In the genomic region with DNA sequence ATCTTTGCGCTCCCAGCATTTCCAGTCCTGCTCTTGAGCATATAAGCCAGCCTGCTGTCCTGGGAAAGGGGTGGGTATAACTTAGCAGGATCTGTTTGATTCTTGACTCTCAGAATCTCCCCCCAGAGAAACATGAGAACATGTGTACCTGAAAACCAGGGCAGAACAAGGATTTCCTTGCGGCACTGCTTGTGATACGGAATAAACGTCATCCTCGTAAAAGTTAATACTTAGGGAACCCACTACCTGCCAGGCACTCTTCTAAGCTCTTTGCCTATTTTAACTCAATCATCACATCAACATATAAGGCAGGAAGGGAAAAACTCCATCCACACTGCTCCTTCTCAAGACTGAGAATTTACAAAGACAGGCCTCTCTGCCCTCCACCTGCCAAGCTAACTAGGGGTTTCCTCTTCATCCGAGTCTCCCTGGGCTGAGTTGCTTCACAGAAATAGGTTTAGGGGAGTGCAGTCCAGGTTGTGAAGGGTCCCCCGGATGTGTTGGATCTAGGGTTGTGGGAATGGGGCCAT, we compare ENCODE assay signal across 10 cellular contexts. TPM values are rescaled to one million over a fixed set of nuclear protein-coding genes. Genes with fewer than 3 reads are reported as not detected.
A peak's percentile ranks its signal among the peaks of the same experiment; 100 is the strongest.
DNase-seq lines count a peak whose midpoint lies in the region; ATAC-seq, FAIRE-seq and TF ChIP-seq lines count a peak whose summit lies in the region.
"Had no signal": no experiment of that assay in that cellular context is flagged by ENCODE, and none has a peak within 500 bp of the region (broad histone marks: within the 10 kb centered on the region; RNA-seq: fewer than 3 reads in every experiment).

No MANE protein-coding gene starts in this region.

- H3K9me3 ChIP-seq in A549 (no peaks in the 10 kb centered on the region), mammary epithelial cell (replicated peaks; ENCODE audit: insufficient read depth, low read length) (no peaks in the 10 kb centered on the region), mononuclear cell (ENCODE audit: low read depth, low read length) (no peaks in the 10 kb centered on the region)

- ATAC-seq in A549, result no peak; a peak in 1 of 6 replicates

- 53% methylated on average over 7 of the region's 7 CpGs for WGBS in A549 (ENCODE audit: missing lambda C conversion rate)
- WGBS in mammary epithelial cell (ENCODE audit: low coverage, missing lambda C conversion rate), result 18% methylated on average over 7 of the region's 7 CpGs

- H2AFZ ChIP-seq in mammary epithelial cell (ENCODE audit: low read depth, low read length), result peak overlapping the region; percentile 90

- H3K9ac ChIP-seq in mammary epithelial cell (ENCODE audit: insufficient read depth, low read length), result peak overlapping the region; percentile 50

- no peak for DNase-seq in A549 (ENCODE audit: low read depth in 1 of 2, low spot score in 1 of 2)
- DNase-seq in HL-60 (ENCODE audit: low read depth in 1 of 2, low spot score in 1 of 2), result no peak
- no peak for DNase-seq in mammary epithelial cell
- DNase-seq in NCI-H510A (lab: John Stamatoyannopoulos, UW), result no peak
- no peak for DNase-seq in epidermal melanocyte (ENCODE audit: insufficient read length, low spot score)
- DNase-seq in HUDEP-2 (lab: John Stamatoyannopoulos, UW; ENCODE audit: unreplicated experiment in 76 of 76), result no peak
- DNase-seq in NCI-H2196 (lab: John Stamatoyannopoulos, UW; ENCODE audit: unreplicated experiment), result no peak

- peak overlapping the region; percentile 57 to 99; a peak in 5 of 6 replicates for H3K27ac ChIP-seq in A549
- no peak overlapping the region for H3K27ac ChIP-seq in HL-60 (replicated peaks)
- H3K27ac ChIP-seq in mammary epithelial cell (ENCODE audit: insufficient read depth, low read depth, low read length), result peak overlapping the region; percentile 82

- no TSS peak for BruUV-seq in mammary epithelial cell (replicated peaks; lab: Mats Ljungman, UMichigan)

- in situ Hi-C loops in mammary epithelial cell (cut with MboI; ENCODE audit: low sequenced_read_pairs in 2 of 2), result no loop called here

- H3K4me3 ChIP-seq in A549 (peak overlapping the region; percentile 72), HL-60 (replicated peaks; ENCODE audit: insufficient read depth, low read length) (peak overlapping the region; percentile 92), mammary epithelial cell (replicated peaks in 1 of 3; ENCODE audit: insufficient read depth in 1 of 3, low read depth in 2 of 3, low read length in 3 of 3) (peak overlapping the region; percentile 52 to 77 (median 73)), mononuclear cell (ENCODE audit: low read length) (peak overlapping the region; percentile 78)

- no peaks in the 10 kb centered on the region for H4K20me1 ChIP-seq in mammary epithelial cell (ENCODE audit: insufficient read depth, low read length)

- peak overlapping the region; percentile 79 for H3K4me2 ChIP-seq in A549
- peak overlapping the region; percentile 98 for H3K4me2 ChIP-seq in mammary epithelial cell (ENCODE audit: insufficient read depth, low read depth, low read length)

- H3K4me1 ChIP-seq in A549 (peaks cover 9% of the 10 kb centered on the region; the same call in 1 of the 3 replicates), mammary epithelial cell (ENCODE audit: insufficient read depth, low read length) (peaks cover 13% of the 10 kb centered on the region), mononuclear cell (ENCODE audit: insufficient read depth, low read length) (peaks cover 14% of the 10 kb centered on the region)

- POLR2A ChIA-PET in A549 (lab: Yijun Ruan, JAX), result no interaction called here

- dilution Hi-C loops in mammary epithelial cell (cut with HindIII; ENCODE audit: low sequenced_read_pairs), result loop anchor here (5.0 kb wide), 1 partner anchor 68 kb away; no protein-coding TSS in a partner anchor

- H3K36me3 ChIP-seq in mammary epithelial cell (ENCODE audit: insufficient read depth, low read length), result no peaks in the 10 kb centered on the region

- TF ChIP-seq EP300 in A549 (IDR thresholded peaks at IDR 0.05), result no peak

- CTCF ChIA-PET in A549 (lab: Yijun Ruan, JAX), result interaction anchor here (1.2 kb wide), 1 partner anchor 9 kb away, joined by 4 read pairs; no protein-coding TSS in a partner anchor
- CTCF ChIA-PET in mammary epithelial cell (lab: Charles Lee; ENCODE audit: low non-redundant PET), result no interaction called here

- intact Hi-C loops in mammary epithelial cell (cut with micrococcal nuclease), result loop anchor here (1.0 kb wide), 2 partner anchors 8 to 24 kb away; no protein-coding TSS in a partner anchor

- TF ChIP-seq RAD21 in A549 (conservative IDR thresholded peaks at IDR 0.05 in 1 of 2, IDR thresholded peaks at IDR 0.05 in 1 of 2), result no peak

- no peak for FAIRE-seq in A549 (lab: Jason Lieb, UNC)

- H3K79me2 ChIP-seq in mammary epithelial cell (ENCODE audit: insufficient read depth, low read length), result peaks cover 22% of the 10 kb centered on the region

- H3K27me3 ChIP-seq in HL-60 (ENCODE audit: insufficient read depth, poor library complexity, severe bottlenecking) (no peaks in the 10 kb centered on the region), mammary epithelial cell (ENCODE audit: insufficient read depth, low read length) (no peaks in the 10 kb centered on the region), mononuclear cell (ENCODE audit: insufficient read depth, low read length) (no peaks in the 10 kb centered on the region)

- TF ChIP-seq CTCF in A549 (IDR thresholded peaks at IDR 0.05) (no peak), HL-60 (IDR thresholded peaks at IDR 0.05; ENCODE audit: insufficient read depth, low read length) (no peak), mammary epithelial cell (conservative IDR thresholded peaks at IDR 0.05 in 1 of 2, IDR thresholded peaks at IDR 0.05 in 1 of 2; ENCODE audit: extremely low read depth in 1 of 2, insufficient read depth in 1 of 2, low read depth in 1 of 2, low read length in 2 of 2) (no peak)

- no peak for TF ChIP-seq POLR2A in A549 (IDR thresholded peaks at IDR 0.05; ENCODE audit: low read length)

TF ChIP-seq in A549, 52 proteins besides CTCF, POLR2A, EP300 and RAD21 (continues in another document):
- no peak for TF ChIP-seq HOXB13 (CRISPR knock-in tag; IDR thresholded peaks at IDR 0.05; ENCODE audit: low read depth)
- TF ChIP-seq FOSB (CRISPR knock-in tag; IDR thresholded peaks at IDR 0.05), result no peak
- no peak for TF ChIP-seq BHLHE40 (IDR thresholded peaks at IDR 0.05; ENCODE audit: low read depth, low read length)
- no peak for TF ChIP-seq EHF (CRISPR knock-in tag; IDR thresholded peaks at IDR 0.05)
- TF ChIP-seq HOXB5 (CRISPR knock-in tag; IDR thresholded peaks at IDR 0.05), result no peak
- no peak for TF ChIP-seq FOXS1 (CRISPR knock-in tag; IDR thresholded peaks at IDR 0.05)
- TF ChIP-seq RARB (CRISPR knock-in tag; IDR thresholded peaks at IDR 0.05), result no peak
- TF ChIP-seq, protein P1, sequence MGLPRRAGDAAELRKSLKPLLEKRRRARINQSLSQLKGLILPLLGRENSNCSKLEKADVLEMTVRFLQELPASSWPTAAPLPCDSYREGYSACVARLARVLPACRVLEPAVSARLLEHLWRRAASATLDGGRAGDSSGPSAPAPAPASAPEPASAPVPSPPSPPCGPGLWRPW (IDR thresholded peaks at IDR 0.05), result no peak
- TF ChIP-seq TP53 (CRISPR knock-in tag; IDR thresholded peaks at IDR 0.05), result no peak
- no peak for TF ChIP-seq GATA3 (IDR thresholded peaks at IDR 0.05; ENCODE audit: borderline replicate concordance)
- no peak for TF ChIP-seq MAZ (IDR thresholded peaks at IDR 0.05; ENCODE audit: borderline replicate concordance, low read depth, low read length)

RNA-seq across cellular contexts. Expression of a gene that starts 1.1 kb away (rescaled TPM):
- polyA plus RNA-seq in A549 (2011; rRNA removed), result 2.9 and 3.8 TPM in 2 replicates
- 10.9 and 11.7 TPM in 2 replicates for polyA plus RNA-seq in A549 (2012; cell fraction: cytosol; rRNA removed)
- 14.0 and 16.5 TPM in 2 replicates for polyA plus RNA-seq in A549 (2012; cell fraction: nucleus; rRNA removed)
- 2.9 to 4.2 TPM (median 3.8 TPM) in 3 replicates for polyA plus RNA-seq in A549 (2017; fragmentation: RNase III; extraction: RNeasy Plus Mini Kit Qiagen cat#74134 plus additional on column Dnase treatment)
- 1.8 and 3.9 TPM in 2 replicates for polyA minus RNA-seq in A549 (2011; rRNA and poly(A)+ RNA removed)
- total RNA-seq in mammary epithelial cell, result 1 to 10 TPM; 5.2 to 6.2 TPM
- 10.1 TPM for polyA plus RNA-seq in mammary epithelial cell
- 41.1 TPM for polyA minus RNA-seq in mammary epithelial cell
- total RNA-seq in mononuclear cell, result 3.5 TPM

RNA-seq across cellular contexts. Expression of a gene that starts 23.7 kb away (rescaled TPM):
- polyA plus RNA-seq in A549 (2011; rRNA removed) (0.03 TPM in 1 of 2 replicates, not detected in the other), A549 (2017; fragmentation: RNase III; extraction: RNeasy Plus Mini Kit Qiagen cat#74134 plus additional on column Dnase treatment) (0.01 to 0.03 TPM in 2 of 3 replicates, not detected in the other), mammary epithelial cell (not detected)
- polyA plus RNA-seq in A549 (2012; cell fraction: cytosol; rRNA removed), result 0.01 TPM in 1 of 2 replicates, not detected in the other
- polyA plus RNA-seq in A549 (2012; cell fraction: nucleus; rRNA removed), result 0.07 and 0.10 TPM in 2 replicates
- polyA minus RNA-seq in A549 (2011; rRNA and poly(A)+ RNA removed), result 0.58 TPM in 1 of 2 replicates, not detected in the other
- total RNA-seq in mammary epithelial cell (not detected), mononuclear cell (not detected)
- polyA minus RNA-seq in mammary epithelial cell, result not detected
- total RNA-seq: lung microvascular endothelial cell, NCI-H460 had no signal

RNA-seq across cellular contexts. Expression of a gene that starts 24.4 kb away (rescaled TPM):
- polyA plus RNA-seq in A549 (2011; rRNA removed) (29.7 and 36.6 TPM in 2 replicates), A549 (2017; fragmentation: RNase III; extraction: RNeasy Plus Mini Kit Qiagen cat#74134 plus additional on column Dnase treatment) (23.0 to 24.4 TPM (median 23.8 TPM) in 3 replicates), mammary epithelial cell (28.5 TPM)
- 55.0 and 59.8 TPM in 2 replicates for polyA plus RNA-seq in A549 (2012; cell fraction: cytosol; rRNA removed)
- polyA plus RNA-seq in A549 (2012; cell fraction: nucleus; rRNA removed), result 89.9 and 93.9 TPM in 2 replicates
- 63.2 and 68.7 TPM in 2 replicates for polyA minus RNA-seq in A549 (2011; rRNA and poly(A)+ RNA removed)
- total RNA-seq in mammary epithelial cell (10 to 100 TPM; 13.7 to 16.8 TPM), mononuclear cell (23.4 TPM)
- 23.6 TPM for polyA minus RNA-seq in mammary epithelial cell

RNA-seq across cellular contexts. Expression of a gene that starts 34.1 kb away (rescaled TPM):
- polyA plus RNA-seq in A549 (2011; rRNA removed) (0.62 and 0.89 TPM in 2 replicates), A549 (2017; fragmentation: RNase III; extraction: RNeasy Plus Mini Kit Qiagen cat#74134 plus additional on column Dnase treatment) (0.96 to 1.0 TPM (median 1.00 TPM) in 3 replicates), mammary epithelial cell (0.03 TPM)
- polyA plus RNA-seq in A549 (2012; cell fraction: cytosol; rRNA removed), result 1.2 and 1.5 TPM in 2 replicates
- 1.4 and 1.6 TPM in 2 replicates for polyA plus RNA-seq in A549 (2012; cell fraction: nucleus; rRNA removed)
- polyA minus RNA-seq in A549 (2011; rRNA and poly(A)+ RNA removed), result 0.33 and 0.68 TPM in 2 replicates
- total RNA-seq in mammary epithelial cell (10 to 100 TPM in 1 of 2 donors, not detected in 1; 35.3 TPM), mononuclear cell (0.52 TPM)
- not detected for polyA minus RNA-seq in mammary epithelial cell
- total RNA-seq: NCI-H460 had no signal

RNA-seq across cellular contexts. Expression of a gene that starts 54.5 kb away (rescaled TPM):
- polyA plus RNA-seq in A549 (2011; rRNA removed) (34.4 and 47.9 TPM in 2 replicates), A549 (2017; fragmentation: RNase III; extraction: RNeasy Plus Mini Kit Qiagen cat#74134 plus additional on column Dnase treatment) (91.5 to 97.3 TPM (median 92.7 TPM) in 3 replicates), mammary epithelial cell (93.0 TPM)
- polyA plus RNA-seq in A549 (2012; cell fraction: cytosol; rRNA removed), result 110 and 112 TPM in 2 replicates
- polyA plus RNA-seq in A549 (2012; cell fraction: nucleus; rRNA removed), result 61.6 and 76.8 TPM in 2 replicates
- polyA minus RNA-seq in A549 (2011; rRNA and poly(A)+ RNA removed), result 41.8 and 48.5 TPM in 2 replicates
- total RNA-seq in mammary epithelial cell (10 to 100 TPM; 34.7 to 71.2 TPM), mononuclear cell (29.3 TPM)
- 70.5 TPM for polyA minus RNA-seq in mammary epithelial cell
